Comparison of ENCODE assay signal across 26 cellular contexts in the genomic region with DNA sequence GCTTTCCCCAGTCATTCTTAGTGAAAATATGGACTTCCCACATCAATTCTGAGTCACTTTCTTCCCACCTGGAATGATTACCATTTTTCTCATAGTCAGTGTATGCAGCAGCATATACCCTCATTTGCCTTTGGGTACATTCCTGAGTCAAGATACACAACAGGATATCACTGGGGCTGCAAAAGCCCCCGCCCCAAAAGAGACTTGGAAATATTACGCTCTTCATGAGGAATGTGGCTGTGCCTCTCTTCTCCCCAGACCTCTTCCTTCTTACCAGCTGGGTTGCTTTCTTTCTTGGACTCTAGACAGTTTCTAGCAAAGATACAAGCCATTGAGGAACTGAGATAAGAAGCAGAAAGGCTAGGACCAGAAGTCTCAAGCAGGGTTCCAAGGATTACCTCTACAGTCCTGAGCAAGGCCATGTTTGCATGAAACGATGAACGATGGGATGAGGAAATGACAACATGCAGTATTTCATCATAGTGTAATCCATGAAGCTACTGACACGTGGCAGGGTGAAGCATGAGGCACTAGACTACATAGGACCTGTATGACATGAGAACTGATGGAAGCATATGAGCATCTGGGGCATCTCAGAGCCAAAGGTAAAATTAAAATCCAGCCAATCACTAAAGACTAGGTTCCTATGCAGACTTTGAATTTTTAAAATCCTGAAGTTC.
"Had no signal": no experiment of that assay in that cellular context is flagged by ENCODE, and none has a peak within 500 bp of the region (broad histone marks: within the 10 kb centered on the region; RNA-seq: fewer than 3 reads in every experiment).

No MANE protein-coding gene starts in this region.

- H3K4me1 ChIP-seq: Peyer's patch had no signal

- DNase-seq: activated CD4-positive, alpha-beta T cell treated with anti-CD3 and anti-CD28 coated beads for 4 hours; activated CD8-positive, alpha-beta memory T cell treated with anti-CD3 and anti-CD28 coated beads, Interleukin-2, amount 50 U/mL, for 4 hours; activated CD8-positive, alpha-beta T cell treated with anti-CD3 and anti-CD28 coated beads for 36 hours; activated gamma-delta T cell treated with Interleukin-2 at 50 U/mL for 16 hours; activated naive CD4-positive, alpha-beta T cell treated with anti-CD3 and anti-CD28 coated beads, Interleukin-2, amount 10 ng/mL, durations not matched to agents 7 days and 5 days; activated naive CD8-positive, alpha-beta T cell treated with anti-CD3 and anti-CD28 coated beads for 36 hours; activated T-cell treated with anti-CD3 and anti-CD28 coated beads, Interleukin-2, amount 50 U/mL, for 72 hours; anterior cingulate cortex; central memory CD4-positive, alpha-beta T cell; Kasumi-1; KBM-7; NCI-H1105 treated with DMSO at 0.1 percent for 48 hours; NCI-H2029; NCI-H2107; NCI-H345; NCI-H510A; NCI-H526 treated with DMSO at 0.1 percent for 48 hours; NK-92 treated with Interleukin-12 subunit alpha and Interleukin-12 subunit beta, amount 100 ng/mL, for 24 hours; Peyer's patch; SHP77; T-helper 17 cell; T-helper 9 cell had no signal

- H3K27me3 ChIP-seq: Peyer's patch had no signal

- H3K9me3 ChIP-seq: Peyer's patch had no signal

- ATAC-seq: activated CD4-positive, CD25-positive, alpha-beta regulatory T cell treated with anti-CD3 and anti-CD28 coated beads, Interleukin-2, amount 50 U/mL, for 24 hours; activated CD8-positive, alpha-beta T cell treated with anti-CD3 and anti-CD28 coated beads for 36 hours; activated T-cell treated with anti-CD3 and anti-CD28 coated beads, Interleukin-2, amount 50 U/mL, for 72 hours; T-helper 17 cell had no signal

- H3K27ac ChIP-seq: coronary artery, Peyer's patch, RWPE1, VCaP had no signal

- H3K4me3 ChIP-seq: coronary artery, Peyer's patch had no signal

- H3K36me3 ChIP-seq: Peyer's patch had no signal
